17 cellular contexts compared by ENCODE assay signal in genomic region chr17:72152392-72152727, GRCh38. TPM values are rescaled to one million over a fixed set of nuclear protein-coding genes. Genes with fewer than 3 reads are reported as not detected.
DNase-seq lines count a peak whose midpoint lies in the region; ATAC-seq and TF ChIP-seq lines count a peak whose summit lies in the region.
"Had no signal": no experiment of that assay in that cellular context is flagged by ENCODE, and none has a peak within 500 bp of the region (broad histone marks: within the 10 kb centered on the region; RNA-seq: fewer than 3 reads in every experiment).

No MANE protein-coding gene starts in this region.

- H3K4ac ChIP-seq in IMR-90 (ENCODE audit: low read depth, low read length), result no peak overlapping the region

- H3K27ac ChIP-seq in IMR-90 (ENCODE audit: insufficient read depth, low read length) (no peak overlapping the region), upper lobe of left lung (peak overlapping the region in 1 of 4 donors; percentile 32)
- H3K27ac ChIP-seq: foreskin keratinocyte had no signal

- 0 out of 2 replicates have a peak overlapping the region, but pooled peaks have one; percentile 6 for H3K4me2 ChIP-seq in IMR-90 (ENCODE audit: low read depth, low read length)

- no peaks in the 10 kb centered on the region for H3K9me3 Mint-ChIP-seq in glutamatergic neuron (ENCODE audit: unreplicated experiment)
- H3K9me3 Mint-ChIP-seq: activated naive CD8-positive, alpha-beta T cell treated with anti-CD3 and anti-CD28 coated beads, Interleukin-2, amount 50 U/mL, for 24 hours; nephron had no signal

- no peak overlapping the region for H2BK120ac ChIP-seq in IMR-90 (ENCODE audit: low read depth, low read length)

- no peak overlapping the region for H3K27ac Mint-ChIP-seq in glutamatergic neuron (ENCODE audit: unreplicated experiment)
- H3K27ac Mint-ChIP-seq: activated naive CD8-positive, alpha-beta T cell treated with anti-CD3 and anti-CD28 coated beads, Interleukin-2, amount 50 U/mL, for 24 hours; nephron had no signal

- WGBS in IMR-90 (ENCODE audit: extremely low coverage in 2 of 2, insufficient read length in 1 of 2), 2 experiments, result 0% methylated on average over 1 of the region's 1 CpG; no CpG with 5 or more reads in 1 of the 2 experiments
- 46 to 57% methylated on average over 1 of the region's 1 CpG for WGBS in upper lobe of left lung, 2 donors

- no peak overlapping the region for H3K14ac ChIP-seq in IMR-90 (replicated peaks; ENCODE audit: low read depth, low read length)

- no peaks in the 10 kb centered on the region for H3K9me3 ChIP-seq in IMR-90 (ENCODE audit: control insufficient read depth, insufficient read depth, low read length)
- H3K9me3 ChIP-seq in upper lobe of left lung, result no peaks in the 10 kb centered on the region

- peaks cover 9% of the 10 kb centered on the region for H3K9me1 ChIP-seq in IMR-90 (ENCODE audit: insufficient read depth, low read length)

- H2AK9ac ChIP-seq in IMR-90 (replicated peaks; ENCODE audit: low read depth, low read length, poor library complexity), result no peak overlapping the region

- POLR2A ChIA-PET in IMR-90 (lab: Charles Lee; ENCODE audit: unreplicated experiment), result no interaction called here

- H3K4me3 Mint-ChIP-seq in glutamatergic neuron (ENCODE audit: unreplicated experiment), result no peak overlapping the region
- H3K4me3 Mint-ChIP-seq: activated naive CD8-positive, alpha-beta T cell treated with anti-CD3 and anti-CD28 coated beads, Interleukin-2, amount 50 U/mL, for 24 hours; nephron had no signal

- no peaks in the 10 kb centered on the region for H3K79me1 ChIP-seq in IMR-90 (ENCODE audit: low read depth in 1 of 2, low read length in 2 of 2)

- BruUV-seq in IMR-90 (replicated peaks; lab: Mats Ljungman, UMichigan), result no TSS peak

- H3K36me3 Mint-ChIP-seq in glutamatergic neuron (ENCODE audit: unreplicated experiment), result no peaks in the 10 kb centered on the region

- H3K27me3 ChIP-seq in IMR-90 (ENCODE audit: control insufficient read depth, insufficient read depth, low read length) (no peaks in the 10 kb centered on the region), upper lobe of left lung (no peaks in the 10 kb centered on the region)

- H3K56ac ChIP-seq in IMR-90 (ENCODE audit: extremely low read depth, insufficient read depth, low read length), result no peak overlapping the region

- TF ChIP-seq EP300 in upper lobe of left lung (IDR thresholded peaks at IDR 0.05), result no peak

- H3K36me3 ChIP-seq in IMR-90 (ENCODE audit: control insufficient read depth, insufficient read depth, low read length), result no peaks in the 10 kb centered on the region
- H3K36me3 ChIP-seq in upper lobe of left lung, result no peaks in the 10 kb centered on the region

- ATAC-seq in IMR-90 (ENCODE audit: low read depth) (peak; percentile 84), upper lobe of left lung (ENCODE audit: low FRiP score in 2 of 2) (peak; percentile 47 to 65)
- ATAC-seq: activated naive CD8-positive, alpha-beta T cell treated with anti-CD3 and anti-CD28 coated beads, Interleukin-2, amount 50 U/mL, for 24 hours; foreskin keratinocyte had no signal

- peaks cover 10% of the 10 kb centered on the region for H3K4me1 ChIP-seq in IMR-90 (ENCODE audit: control insufficient read depth, insufficient read depth, low read length)
- peaks cover 3 to 9% (median 4%) of the 10 kb centered on the region in 4 donors for H3K4me1 ChIP-seq in upper lobe of left lung
- H3K4me1 ChIP-seq: foreskin keratinocyte had no signal

- H2BK20ac ChIP-seq in IMR-90 (ENCODE audit: low read depth, low read length), result no peak overlapping the region

- no peak overlapping the region for H4K8ac ChIP-seq in IMR-90 (ENCODE audit: low read depth in 2 of 2, low read length in 2 of 2)

- peaks cover 4% of the 10 kb centered on the region for H3K4me1 Mint-ChIP-seq in glutamatergic neuron (ENCODE audit: low read depth, unreplicated experiment)
- H3K4me1 Mint-ChIP-seq: activated naive CD8-positive, alpha-beta T cell treated with anti-CD3 and anti-CD28 coated beads, Interleukin-2, amount 50 U/mL, for 24 hours had no signal

- TF ChIP-seq CTCF in IMR-90 (conservative IDR thresholded peaks at IDR 0.05; ENCODE audit: low read depth, low read length), result no peak
- TF ChIP-seq CTCF in cardiac fibroblast (IDR thresholded peaks at IDR 0.05; ENCODE audit: low read depth, low read length), result no peak
- no peak for TF ChIP-seq CTCF in upper lobe of left lung (IDR thresholded peaks at IDR 0.05)
- no peak for TF ChIP-seq CTCF in glutamatergic neuron (IDR thresholded peaks at IDR 0.05; ENCODE audit: partially characterized antibody, unreplicated experiment)

- TF ChIP-seq POLR2A in IMR-90 (IDR thresholded peaks at IDR 0.05; ENCODE audit: low read depth, low read length) (no peak), upper lobe of left lung (IDR thresholded peaks at IDR 0.05) (no peak)

- no peak overlapping the region for H2BK15ac ChIP-seq in IMR-90 (ENCODE audit: low read depth, low read length)

- no peaks in the 10 kb centered on the region for H4K20me1 ChIP-seq in IMR-90 (ENCODE audit: insufficient read depth, low read length)

- H3K18ac ChIP-seq in IMR-90 (ENCODE audit: low read depth, low read length), result no peak overlapping the region

- no peaks in the 10 kb centered on the region for H3K27me3 Mint-ChIP-seq in glutamatergic neuron (ENCODE audit: unreplicated experiment)

- peak; percentile 25 for DNase-seq in IMR-90
- DNase-seq in cardiac fibroblast (ENCODE audit: low read depth in 2 of 2), result peak; percentile 10 to 71
- peak; percentile 16 for DNase-seq in kidney tubule cell (ENCODE audit: low spot score)
- no peak for DNase-seq in upper lobe of left lung
- DNase-seq in activated naive CD4-positive, alpha-beta T cell (lab: John Stamatoyannopoulos, UW), result no peak
- DNase-seq in glutamatergic neuron, result no peak
- DNase-seq in DMS114 treated with DMSO at 0.1 percent for 48 hours (lab: John Stamatoyannopoulos, UW; ENCODE audit: unreplicated experiment), result no peak
- DNase-seq: activated CD4-positive, CD25-positive, alpha-beta regulatory T cell; activated naive CD8-positive, alpha-beta T cell treated with anti-CD3 and anti-CD28 coated beads, Interleukin-2, amount 50 U/mL, for 24 hours; DMS 273 treated with DMSO at 0.1 percent for 48 hours; foreskin keratinocyte; Karpas-422; kidney; NCI-H187 treated with DMSO at 0.1 percent for 48 hours had no signal

- no peak overlapping the region for H2BK5ac ChIP-seq in IMR-90 (ENCODE audit: low read depth, low read length, poor library complexity, severe bottlenecking)

- intact Hi-C loops in IMR-90 (cut with micrococcal nuclease), result no loop called here

- no peak overlapping the region for H3K4me3 ChIP-seq in IMR-90 (ENCODE audit: insufficient read depth, low read depth, low read length)
- H3K4me3 ChIP-seq in cardiac fibroblast (replicated peaks in 1 of 2; ENCODE audit: low read depth in 2 of 2, low read length in 2 of 2), result no peak overlapping the region
- no peak overlapping the region for H3K4me3 ChIP-seq in upper lobe of left lung
- H3K4me3 ChIP-seq: skin epidermis had no signal

- no peak overlapping the region for H3K9ac ChIP-seq in IMR-90 (ENCODE audit: low read depth, low read length)

- dilution Hi-C loops in IMR-90 (cut with HindIII; ENCODE audit: low sequenced_read_pairs, unreplicated experiment), result no loop called here

- in situ Hi-C loops in IMR-90 (cut with MboI; ENCODE audit: low sequenced_read_pairs), result no loop called here

- no peak overlapping the region for H4K91ac ChIP-seq in IMR-90 (ENCODE audit: insufficient read depth, low read depth, low read length)

- no peak overlapping the region; the same call in 1 of the 2 replicates for H3K23ac ChIP-seq in IMR-90 (ENCODE audit: low read depth, low read length)

- no peak overlapping the region for H4K5ac ChIP-seq in IMR-90 (ENCODE audit: low read depth, low read length)

- CTCF ChIA-PET in IMR-90 (lab: Yijun Ruan, JAX), result interaction anchor here (1.6 kb wide), 1 partner anchor 28 kb away, joined by 3 read pairs; no protein-coding TSS in a partner anchor

- no peak overlapping the region for H2AFZ ChIP-seq in IMR-90 (replicated peaks; ENCODE audit: low read length, poor library complexity)

- no peak overlapping the region for H2AK5ac ChIP-seq in IMR-90 (ENCODE audit: low read depth, low read length)

- no peak for TF ChIP-seq RAD21 in IMR-90 (IDR thresholded peaks at IDR 0.05; ENCODE audit: low read length)

TF ChIP-seq in IMR-90, 13 proteins besides CTCF, POLR2A, EP300 and RAD21:
- TF ChIP-seq BHLHE40 (IDR thresholded peaks at IDR 0.05; ENCODE audit: low read depth, low read length), result no peak
- no peak for TF ChIP-seq SMC3 (IDR thresholded peaks at IDR 0.05; ENCODE audit: low read depth, low read length)
- no peak for TF ChIP-seq USF2 (IDR thresholded peaks at IDR 0.05; ENCODE audit: low read depth, low read length)
- no peak for TF ChIP-seq FOS (IDR thresholded peaks at IDR 0.05; ENCODE audit: low read depth, low read length)
- peak; percentile 37; the same call in 1 of the 2 replicates for TF ChIP-seq CEBPB (IDR thresholded peaks at IDR 0.05; ENCODE audit: low read depth, low read length)
- TF ChIP-seq MAFK (IDR thresholded peaks at IDR 0.05; ENCODE audit: low read depth, low read length), result no peak
- no peak for TF ChIP-seq MAZ (IDR thresholded peaks at IDR 0.05; ENCODE audit: borderline replicate concordance, low read depth, low read length)
- TF ChIP-seq RCOR1 (IDR thresholded peaks at IDR 0.05; ENCODE audit: insufficient replicate concordance, low read length), result no peak
TF ChIP-seq in IMR-90: peak in this region for 1.

RNA-seq across cellular contexts. Expression of gene SOX9, which starts 31.5 kb away (rescaled TPM):
- total RNA-seq in IMR-90 (2012; rRNA removed) (4.1 and 8.3 TPM in 2 replicates), upper lobe of left lung (10 to 100 TPM in 1 of 6 donors, 1 to 10 TPM in 5; 3.3 to 10.7 (median 4.3) TPM), glutamatergic neuron (ENCODE audit: unreplicated experiment) (1.6 TPM)
- 12.7 and 17.6 TPM in 2 replicates for polyA plus RNA-seq in IMR-90 (2012; rRNA removed)
- 12.5 and 21.1 TPM in 2 replicates for polyA plus RNA-seq in IMR-90 (2012; cell fraction: cytosol; rRNA removed)
- polyA plus RNA-seq in IMR-90 (2012; cell fraction: nucleus; rRNA removed; ENCODE audit: low replicate concordance), result 31.6 and 43.9 TPM in 2 replicates
- total RNA-seq: dermis microvascular lymphatic vessel endothelial cell had no signal

Comparison
In these comparisons a context has a peak if more than half of its experiments do, and no peak if none do; other contexts are left out.
1. DNase-seq: peak in IMR-90 (single experiment), cardiac fibroblast (2 of 2) and kidney tubule cell (single experiment); none in upper lobe of left lung (0 of 2), activated naive CD4-positive, alpha-beta T cell (0 of 4), glutamatergic neuron (single experiment) and DMS114 treated with DMSO at 0.1 percent for 48 hours (single experiment).